Comparison of ENCODE assay signal across 1 cellular context in the genomic region with DNA sequence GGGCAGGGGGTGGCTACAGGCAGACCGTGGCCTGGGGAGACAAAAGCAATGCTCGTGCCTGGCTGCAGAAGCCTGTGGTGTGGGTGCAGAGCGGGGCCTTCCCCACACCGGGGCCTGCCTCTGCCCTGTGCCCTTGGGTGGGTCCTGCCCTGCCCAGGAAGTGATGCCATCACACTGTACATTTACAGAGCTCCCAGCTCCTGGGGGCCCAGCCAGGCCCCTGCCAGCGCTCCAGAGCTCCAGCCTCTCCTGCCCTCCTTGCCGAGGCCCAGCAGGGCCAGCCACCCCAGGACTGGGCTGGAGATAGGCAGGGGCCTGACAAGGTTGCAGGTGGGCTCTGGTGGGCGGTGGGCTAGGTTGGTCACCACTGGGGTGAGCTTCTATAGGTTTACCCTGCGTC.
TF ChIP-seq lines count a peak whose summit lies in the region.

No MANE protein-coding gene starts in this region.

TF ChIP-seq in HCT116, 20 proteins besides CTCF, POLR2A, EP300 and RAD21 (continued from another document):
- TF ChIP-seq, protein P1, sequence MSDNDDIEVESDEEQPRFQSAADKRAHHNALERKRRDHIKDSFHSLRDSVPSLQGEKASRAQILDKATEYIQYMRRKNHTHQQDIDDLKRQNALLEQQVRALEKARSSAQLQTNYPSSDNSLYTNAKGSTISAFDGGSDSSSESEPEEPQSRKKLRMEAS (IDR thresholded peaks at IDR 0.05) = no peak
- TF ChIP-seq EZH2phosphoT487 (IDR thresholded peaks at IDR 0.05; ENCODE audit: borderline replicate concordance) = no peak
- no peak for TF ChIP-seq SRF (IDR thresholded peaks at IDR 0.05; ENCODE audit: low read depth)
- TF ChIP-seq SIN3A (IDR thresholded peaks at IDR 0.05; ENCODE audit: low read depth) = no peak
- TF ChIP-seq TCF7L2 (IDR thresholded peaks at IDR 0.05; ENCODE audit: borderline replicate concordance, extremely low read depth, insufficient read depth, insufficient read length) = no peak
- no peak for TF ChIP-seq ZBTB33 (IDR thresholded peaks at IDR 0.05; ENCODE audit: extremely low read depth, insufficient replicate concordance, low read length)
- TF ChIP-seq CEBPB (IDR thresholded peaks at IDR 0.05; ENCODE audit: low read depth) = no peak
- TF ChIP-seq JUND (IDR thresholded peaks at IDR 0.05) = no peak
- TF ChIP-seq YY1 (IDR thresholded peaks at IDR 0.05; ENCODE audit: extremely low read depth, insufficient replicate concordance, low read depth, low read length) = no peak
- no peak for TF ChIP-seq FOSL1 (IDR thresholded peaks at IDR 0.05; ENCODE audit: low read depth)
- no peak for TF ChIP-seq EGR1 (IDR thresholded peaks at IDR 0.05; ENCODE audit: low read depth)
